In genomic region chr2:128314026-128314347, GRCh38 we compare ENCODE assay signal across 14 cellular contexts. TPM values are rescaled to one million over a fixed set of nuclear protein-coding genes. Genes with fewer than 3 reads are reported as not detected.
DNase-seq lines count a peak whose midpoint lies in the region; ATAC-seq and TF ChIP-seq lines count a peak whose summit lies in the region.
"Had no signal": no experiment of that assay in that cellular context is flagged by ENCODE, and none has a peak within 500 bp of the region (broad histone marks: within the 10 kb centered on the region; RNA-seq: fewer than 3 reads in every experiment).

No MANE protein-coding gene starts in this region.

- peaks cover 53% of the 10 kb centered on the region for H3K36me3 ChIP-seq in BLaER1
- H3K36me3 ChIP-seq in esophagus muscularis mucosa, result peaks cover 0 to 15% (median 7%) of the 10 kb centered on the region in 4 donors
- H3K36me3 ChIP-seq: prostate gland had no signal

- 93% methylated on average over 4 of the region's 4 CpGs for WGBS in esophagus muscularis mucosa

- no peaks in the 10 kb centered on the region for H3K27me3 ChIP-seq in BLaER1
- no peaks in the 10 kb centered on the region for H3K27me3 ChIP-seq in esophagus muscularis mucosa
- H3K27me3 ChIP-seq: brain microvascular endothelial cell, tibial artery had no signal

- H3K27me3 Mint-ChIP-seq in activated CD4-positive, alpha-beta T cell treated with anti-CD3 and anti-CD28 coated beads for 36 hours, result no peaks in the 10 kb centered on the region

- H3K9ac ChIP-seq in BLaER1, result no peak overlapping the region

- POLR2A ChIA-PET in activated CD4-positive, alpha-beta T cell treated with anti-CD3 and anti-CD28 coated beads for 36 hours (lab: Charles Lee), result no interaction called here

- H3K4me1 ChIP-seq in BLaER1 (peaks cover 86% of the 10 kb centered on the region), esophagus muscularis mucosa (peaks cover 46 to 85% (median 71%) of the 10 kb centered on the region in 4 donors)

- intact Hi-C loops in activated CD4-positive, alpha-beta T cell treated with anti-CD3 and anti-CD28 coated beads for 36 hours (cut with DNase I, micrococcal nuclease), result loop anchor here in 1 of 2 experiments (10.0 kb wide), 1 partner anchor 139 kb away; no protein-coding TSS in a partner anchor
- intact Hi-C loops in esophagus muscularis mucosa (cut with DNase I), result no loop called here

- DNase-seq in activated CD4-positive, alpha-beta T cell treated with anti-CD3 and anti-CD28 coated beads for 36 hours, result peak; percentile 19
- no peak for DNase-seq in activated CD4-positive, alpha-beta T cell treated with anti-CD3 and anti-CD28 coated beads, Interleukin-2, amount 50 U/mL, for 4 hours
- peak; percentile 60 for DNase-seq in esophagus muscularis mucosa (ENCODE audit: extremely low spot score)
- DNase-seq in GM20000 (ENCODE audit: low spot score), result no peak
- no peak for DNase-seq in NCI-H1417 (lab: John Stamatoyannopoulos, UW)
- DNase-seq: brain microvascular endothelial cell, NCI-H2081 treated with DMSO at 0.1 percent for 48 hours, NCI-H526 treated with DMSO at 0.1 percent for 48 hours had no signal

- no peak overlapping the region for H3K4me3 Mint-ChIP-seq in activated CD4-positive, alpha-beta T cell treated with anti-CD3 and anti-CD28 coated beads for 36 hours

- peaks cover 43% of the 10 kb centered on the region for H3K4me1 Mint-ChIP-seq in activated CD4-positive, alpha-beta T cell treated with anti-CD3 and anti-CD28 coated beads for 36 hours

- no peaks in the 10 kb centered on the region for H3K9me3 Mint-ChIP-seq in activated CD4-positive, alpha-beta T cell treated with anti-CD3 and anti-CD28 coated beads for 36 hours (ENCODE audit: low read depth)
- H3K9me3 Mint-ChIP-seq: activated T-helper 2 cell treated with anti-CD3 and anti-CD28 coated beads, Interferon-gamma antibody, Interleukin-2, Interleukin-4, amounts not matched to agents 10 μg/mL and 5 μg/mL and 100 μg/mL, durations not matched to agents 14 hours and 24 hours and 36 hours had no signal

- H4K20me1 ChIP-seq in BLaER1, result peaks cover 91% of the 10 kb centered on the region

- TF ChIP-seq CTCF in WI38 (IDR thresholded peaks at IDR 0.05; ENCODE audit: low read depth, low read length), result no peak
- TF ChIP-seq CTCF in esophagus muscularis mucosa (IDR thresholded peaks at IDR 0.05), result no peak
- no peak for TF ChIP-seq CTCF in GM20000 (IDR thresholded peaks at IDR 0.05; ENCODE audit: extremely low read depth, missing control alignments)

- CTCF ChIA-PET in activated CD4-positive, alpha-beta T cell treated with anti-CD3 and anti-CD28 coated beads for 36 hours (lab: Charles Lee), result no interaction called here

- no peak for TF ChIP-seq EP300 in esophagus muscularis mucosa (IDR thresholded peaks at IDR 0.05)

- H3K4me2 ChIP-seq in BLaER1, result peak overlapping the region; percentile 100

- no peak overlapping the region for H3K27ac ChIP-seq in BLaER1
- H3K27ac ChIP-seq in esophagus muscularis mucosa (replicated peaks in 1 of 4), result no peak overlapping the region
- H3K27ac ChIP-seq: brain microvascular endothelial cell, prostate gland, tibial artery had no signal

- no peak for TF ChIP-seq POLR2A in esophagus muscularis mucosa (IDR thresholded peaks at IDR 0.05; ENCODE audit: low read depth)

- H3K9me3 ChIP-seq in BLaER1 (no peaks in the 10 kb centered on the region), esophagus muscularis mucosa (no peaks in the 10 kb centered on the region)
- H3K9me3 ChIP-seq: prostate gland, tibial artery had no signal

- H3K27ac Mint-ChIP-seq in activated CD4-positive, alpha-beta T cell treated with anti-CD3 and anti-CD28 coated beads for 36 hours, result no peak overlapping the region
- H3K27ac Mint-ChIP-seq: activated T-helper 2 cell treated with anti-CD3 and anti-CD28 coated beads, Interferon-gamma antibody, Interleukin-2, Interleukin-4, amounts not matched to agents 10 μg/mL and 5 μg/mL and 100 μg/mL, durations not matched to agents 14 hours and 24 hours and 36 hours had no signal

- ATAC-seq in activated CD4-positive, alpha-beta T cell treated with anti-CD3 and anti-CD28 coated beads for 36 hours, result no peak
- ATAC-seq in GM21360 (IDR thresholded peaks at IDR 0.05; ENCODE audit: unreplicated experiment), result no peak

- H3K36me3 Mint-ChIP-seq in activated CD4-positive, alpha-beta T cell treated with anti-CD3 and anti-CD28 coated beads for 36 hours (ENCODE audit: low read depth), result peaks cover 13% of the 10 kb centered on the region

- H3K4me3 ChIP-seq in BLaER1 (no peak overlapping the region), WI38 (ENCODE audit: low read depth, low read length) (peak overlapping the region; percentile 34), esophagus muscularis mucosa (no peak overlapping the region)
- H3K4me3 ChIP-seq: prostate gland, tibial artery had no signal

RNA-seq across cellular contexts. Expression of gene HS6ST1, which starts 4.7 kb away (rescaled TPM):
- 10 to 100 TPM; 12.8 to 13.8 TPM for total RNA-seq in activated CD4-positive, alpha-beta T cell treated with anti-CD3 and anti-CD28 coated beads for 36 hours
- total RNA-seq in esophagus muscularis mucosa, result 10 to 100 TPM; 17.4 to 62.2 (median 38.5) TPM

Comparison
In these comparisons a context has a peak if more than half of its experiments do, and no peak if none do; other contexts are left out.
1. DNase-seq: peak in activated CD4-positive, alpha-beta T cell treated with anti-CD3 and anti-CD28 coated beads for 36 hours (single experiment) and esophagus muscularis mucosa (single experiment); none in activated CD4-positive, alpha-beta T cell treated with anti-CD3 and anti-CD28 coated beads, Interleukin-2, amount 50 U/mL, for 4 hours (0 of 2), GM20000 (single experiment) and NCI-H1417 (0 of 3).